In the genomic region with DNA sequence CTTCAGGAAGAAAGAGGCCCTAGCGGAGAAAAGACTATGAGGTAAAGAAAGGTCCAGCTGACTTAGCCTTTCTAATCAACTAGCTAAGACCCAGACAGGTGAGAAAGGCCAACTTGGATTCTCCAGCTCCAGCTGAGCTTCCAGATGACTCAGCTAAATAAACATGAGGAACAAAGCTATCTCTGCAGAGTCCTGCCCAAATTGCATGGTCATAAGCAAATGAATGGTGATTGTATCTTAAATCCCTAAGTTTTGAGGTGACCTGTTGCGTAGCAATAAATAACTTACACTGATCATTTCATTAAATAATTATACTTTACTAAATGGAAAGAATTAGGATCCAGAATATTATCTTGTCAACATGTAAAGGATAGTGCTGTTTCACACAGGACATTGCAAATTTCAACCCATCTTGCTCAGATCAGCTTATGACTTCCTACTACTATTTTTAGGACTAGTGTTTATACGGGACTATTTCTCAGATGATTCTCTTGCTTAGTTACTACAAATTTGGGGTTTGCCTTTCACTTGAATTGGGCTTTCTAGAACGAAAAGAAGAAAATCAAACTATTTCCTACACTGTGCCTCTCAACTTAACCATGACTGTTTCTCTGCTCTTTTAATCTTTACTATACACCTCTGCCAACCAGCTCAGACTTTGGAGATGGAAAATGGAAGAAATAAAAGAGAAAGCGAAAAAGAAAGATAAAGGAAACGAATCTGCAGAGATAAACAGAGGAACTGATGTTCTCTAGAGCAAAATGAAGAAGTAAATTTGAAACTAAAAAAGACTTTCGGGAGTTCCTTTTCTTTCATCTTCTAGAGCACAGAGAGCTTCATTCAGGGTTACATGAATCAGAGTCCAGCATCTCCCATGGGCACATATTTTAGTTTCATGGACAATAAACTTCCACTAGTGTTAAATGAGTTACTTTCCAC, we compare ENCODE assay signal across 8 cellular contexts. TPM values are rescaled to one million over a fixed set of nuclear protein-coding genes. Genes with fewer than 3 reads are reported as not detected.
A peak's percentile ranks its signal among the peaks of the same experiment; 100 is the strongest.
DNase-seq lines count a peak whose midpoint lies in the region; TF ChIP-seq lines count a peak whose summit lies in the region.

No MANE protein-coding gene starts in this region.

- DNase-seq in GM12864 (ENCODE audit: low read depth) = no peak
- DNase-seq in HCEC 1CT = peak; percentile 69
- peak; percentile 7 for DNase-seq in NCI-H460 (ENCODE audit: extremely low read depth, low read depth)
- DNase-seq in choroid plexus epithelial cell (ENCODE audit: low read depth) = peak; percentile 62
- peak; percentile 14 for DNase-seq in pons (ENCODE audit: low spot score)
- DNase-seq in NCI-H2227 (lab: John Stamatoyannopoulos, UW; ENCODE audit: unreplicated experiment) = no peak
- DNase-seq in cerebellar cortex (ENCODE audit: low spot score) = no peak
- no peak for DNase-seq in activated CD4-positive, alpha-beta T cell treated with anti-CD3 and anti-CD28 coated beads, Interleukin-2, amount 50 U/mL, for 48 hours

- TF ChIP-seq CTCF in GM12864 (IDR thresholded peaks at IDR 0.05; ENCODE audit: low read depth, low read length, missing control alignments) = no peak
- no peak for TF ChIP-seq CTCF in choroid plexus epithelial cell (conservative IDR thresholded peaks at IDR 0.05; ENCODE audit: low read depth, low read length)

- H3K4me3 ChIP-seq in GM12864 (ENCODE audit: low read depth, low read length) = peak overlapping the region; percentile 13; the same call in 1 of the 2 replicates
- no peak overlapping the region for H3K4me3 ChIP-seq in choroid plexus epithelial cell (ENCODE audit: low read depth, low read length)

RNA-seq across cellular contexts. Expression of a gene that starts 6.6 kb away (rescaled TPM):
- not detected in 2 replicates for total RNA-seq in NCI-H460 (2014; rRNA removed; shearing (Covaris generic))
- polyA plus RNA-seq in NCI-H460 (2014; cell fraction: nucleus; rRNA removed) = 0.02 TPM in 1 of 2 replicates, not detected in the other

Comparison
In these comparisons a context has a peak if more than half of its experiments do, and no peak if none do; other contexts are left out.
1. DNase-seq: peak in HCEC 1CT (single experiment), NCI-H460 (single experiment), choroid plexus epithelial cell (single experiment) and pons (single experiment); none in GM12864 (single experiment), NCI-H2227 (single experiment), cerebellar cortex (single experiment) and activated CD4-positive, alpha-beta T cell treated with anti-CD3 and anti-CD28 coated beads, Interleukin-2, amount 50 U/mL, for 48 hours (0 of 2).